ENCODE assay signal across 1 cellular context in the genomic region with DNA sequence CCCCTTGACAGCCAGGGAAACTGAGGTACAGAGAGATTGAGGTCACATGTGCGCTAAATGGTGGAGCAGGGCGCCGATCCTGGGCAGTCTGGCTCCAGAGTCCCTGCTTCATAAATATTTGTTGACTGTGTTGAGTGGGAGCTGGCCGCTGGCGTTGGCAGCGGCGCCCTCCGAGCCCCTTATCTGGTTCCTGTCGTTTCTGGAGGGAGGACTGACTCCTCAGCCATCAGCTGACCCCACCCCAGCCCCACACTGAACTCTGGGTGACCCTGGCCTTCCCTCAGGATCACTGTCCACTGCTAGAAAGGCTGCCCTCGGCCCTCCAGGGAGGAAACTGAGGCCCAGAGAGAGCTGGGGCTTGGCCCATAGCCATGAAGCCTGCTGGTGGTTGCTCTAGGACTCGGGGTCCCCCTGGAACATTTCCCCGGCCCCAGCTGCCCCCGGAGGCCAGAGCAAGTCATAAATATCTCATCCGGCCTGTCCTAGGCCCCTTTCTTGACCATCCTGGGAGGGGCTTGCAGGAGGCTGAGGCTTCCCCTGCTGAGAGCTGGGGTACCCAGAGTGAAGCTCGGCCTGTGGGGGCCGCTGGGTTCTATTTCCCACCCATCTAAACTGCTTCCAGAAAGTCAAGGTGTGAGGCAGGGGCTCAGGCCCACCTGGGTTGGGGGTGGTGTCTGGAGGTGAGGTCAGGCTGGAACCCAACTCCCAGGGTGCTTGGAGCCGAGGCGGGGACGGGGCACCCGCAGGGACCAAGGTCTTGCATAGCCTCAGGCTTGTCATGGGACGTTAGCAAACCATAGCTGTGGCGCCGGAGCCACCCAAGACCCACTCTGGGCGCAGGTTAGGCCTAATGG.
TF ChIP-seq lines count a peak whose summit lies in the region.

No MANE protein-coding gene starts in this region.

TF ChIP-seq in K562, 482 proteins besides CTCF, POLR2A, EP300 and RAD21 (continued from another document and continues in another):
- TF ChIP-seq, protein P1, sequence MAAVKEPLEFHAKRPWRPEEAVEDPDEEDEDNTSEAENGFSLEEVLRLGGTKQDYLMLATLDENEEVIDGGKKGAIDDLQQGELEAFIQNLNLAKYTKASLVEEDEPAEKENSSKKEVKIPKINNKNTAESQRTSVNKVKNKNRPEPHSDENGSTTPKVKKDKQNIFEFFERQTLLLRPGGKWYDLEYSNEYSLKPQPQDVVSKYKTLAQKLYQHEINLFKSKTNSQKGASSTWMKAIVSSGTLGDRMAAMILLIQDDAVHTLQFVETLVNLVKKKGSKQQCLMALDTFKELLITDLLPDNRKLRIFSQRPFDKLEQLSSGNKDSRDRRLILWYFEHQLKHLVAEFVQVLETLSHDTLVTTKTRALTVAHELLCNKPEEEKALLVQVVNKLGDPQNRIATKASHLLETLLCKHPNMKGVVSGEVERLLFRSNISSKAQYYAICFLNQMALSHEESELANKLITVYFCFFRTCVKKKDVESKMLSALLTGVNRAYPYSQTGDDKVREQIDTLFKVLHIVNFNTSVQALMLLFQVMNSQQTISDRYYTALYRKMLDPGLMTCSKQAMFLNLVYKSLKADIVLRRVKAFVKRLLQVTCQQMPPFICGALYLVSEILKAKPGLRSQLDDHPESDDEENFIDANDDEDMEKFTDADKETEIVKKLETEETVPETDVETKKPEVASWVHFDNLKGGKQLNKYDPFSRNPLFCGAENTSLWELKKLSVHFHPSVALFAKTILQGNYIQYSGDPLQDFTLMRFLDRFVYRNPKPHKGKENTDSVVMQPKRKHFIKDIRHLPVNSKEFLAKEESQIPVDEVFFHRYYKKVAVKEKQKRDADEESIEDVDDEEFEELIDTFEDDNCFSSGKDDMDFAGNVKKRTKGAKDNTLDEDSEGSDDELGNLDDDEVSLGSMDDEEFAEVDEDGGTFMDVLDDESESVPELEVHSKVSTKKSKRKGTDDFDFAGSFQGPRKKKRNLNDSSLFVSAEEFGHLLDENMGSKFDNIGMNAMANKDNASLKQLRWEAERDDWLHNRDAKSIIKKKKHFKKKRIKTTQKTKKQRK (IDR thresholded peaks at IDR 0.05; ENCODE audit: borderline replicate concordance, low read depth, low read length), result no peak
- TF ChIP-seq RB1 (IDR thresholded peaks at IDR 0.05; ENCODE audit: low read depth), result no peak
- TF ChIP-seq, protein P2, sequence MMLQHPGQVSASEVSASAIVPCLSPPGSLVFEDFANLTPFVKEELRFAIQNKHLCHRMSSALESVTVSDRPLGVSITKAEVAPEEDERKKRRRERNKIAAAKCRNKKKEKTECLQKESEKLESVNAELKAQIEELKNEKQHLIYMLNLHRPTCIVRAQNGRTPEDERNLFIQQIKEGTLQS (IDR thresholded peaks at IDR 0.05), result no peak
- TF ChIP-seq, protein P2 (CRISPR knock-in tag; conservative IDR thresholded peaks at IDR 0.05), result no peak
- TF ChIP-seq ILK (tag; IDR thresholded peaks at IDR 0.05; ENCODE audit: borderline replicate concordance, low read depth), result no peak
- TF ChIP-seq ZNF551 (CRISPR knock-in tag; IDR thresholded peaks at IDR 0.05), result no peak
- TF ChIP-seq XRCC4 (IDR thresholded peaks at IDR 0.05; ENCODE audit: extremely low read depth, insufficient read depth, insufficient read length), result no peak
- no peak for TF ChIP-seq NFIC (IDR thresholded peaks at IDR 0.05)
- peak; percentile 31; the same call in 1 of the 2 replicates for TF ChIP-seq CC2D1A (IDR thresholded peaks at IDR 0.05)
- TF ChIP-seq TEAD2 (tag; IDR thresholded peaks at IDR 0.05), result no peak; the same call in 1 of the 2 replicates
- TF ChIP-seq, protein P3, sequence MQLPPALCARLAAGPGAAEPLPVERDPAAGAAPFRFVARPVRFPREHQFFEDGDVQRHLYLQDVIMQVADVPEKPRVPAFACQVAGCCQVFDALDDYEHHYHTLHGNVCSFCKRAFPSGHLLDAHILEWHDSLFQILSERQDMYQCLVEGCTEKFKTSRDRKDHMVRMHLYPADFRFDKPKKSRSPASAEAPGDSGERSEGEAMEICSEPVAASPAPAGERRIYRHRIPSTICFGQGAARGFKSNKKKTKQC (CRISPR knock-in tag; IDR thresholded peaks at IDR 0.05), result no peak; the same call in 1 of the 2 replicates
- peak; percentile 4; the same call in 1 of the 2 replicates for TF ChIP-seq HIVEP1 (CRISPR knock-in tag; IDR thresholded peaks at IDR 0.05)
- TF ChIP-seq HDAC8 (tag; IDR thresholded peaks at IDR 0.05), result no peak; the same call in 1 of the 2 replicates
- no peak for TF ChIP-seq SMAD2 (IDR thresholded peaks at IDR 0.05; ENCODE audit: low read depth, low read length)
- no peak for TF ChIP-seq FOXK1 (CRISPR knock-in tag; IDR thresholded peaks at IDR 0.05; ENCODE audit: borderline replicate concordance)
- TF ChIP-seq ZNF121 (CRISPR knock-in tag; conservative IDR thresholded peaks at IDR 0.05), result no peak
- TF ChIP-seq CREB1 (IDR thresholded peaks at IDR 0.05), result peak; percentile 21; the same call in 1 of the 2 replicates
- no peak for TF ChIP-seq CREB1 (CRISPR knock-in tag; IDR thresholded peaks at IDR 0.05)
- TF ChIP-seq NR1H2 (CRISPR knock-in tag; IDR thresholded peaks at IDR 0.05), result no peak
- no peak for TF ChIP-seq ZNF695 (CRISPR knock-in tag; IDR thresholded peaks at IDR 0.05)
- TF ChIP-seq, protein P4, sequence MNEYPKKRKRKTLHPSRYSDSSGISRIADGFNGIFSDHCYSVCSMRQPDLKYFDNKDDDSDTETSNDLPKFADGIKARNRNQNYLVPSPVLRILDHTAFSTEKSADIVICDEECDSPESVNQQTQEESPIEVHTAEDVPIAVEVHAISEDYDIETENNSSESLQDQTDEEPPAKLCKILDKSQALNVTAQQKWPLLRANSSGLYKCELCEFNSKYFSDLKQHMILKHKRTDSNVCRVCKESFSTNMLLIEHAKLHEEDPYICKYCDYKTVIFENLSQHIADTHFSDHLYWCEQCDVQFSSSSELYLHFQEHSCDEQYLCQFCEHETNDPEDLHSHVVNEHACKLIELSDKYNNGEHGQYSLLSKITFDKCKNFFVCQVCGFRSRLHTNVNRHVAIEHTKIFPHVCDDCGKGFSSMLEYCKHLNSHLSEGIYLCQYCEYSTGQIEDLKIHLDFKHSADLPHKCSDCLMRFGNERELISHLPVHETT (CRISPR knock-in tag; conservative IDR thresholded peaks at IDR 0.05 in 1 of 2, IDR thresholded peaks at IDR 0.05 in 1 of 2), result peak in 1 of 2 experiments; percentile 62; a peak in 2 of 4 replicates
- TF ChIP-seq, protein P5, sequence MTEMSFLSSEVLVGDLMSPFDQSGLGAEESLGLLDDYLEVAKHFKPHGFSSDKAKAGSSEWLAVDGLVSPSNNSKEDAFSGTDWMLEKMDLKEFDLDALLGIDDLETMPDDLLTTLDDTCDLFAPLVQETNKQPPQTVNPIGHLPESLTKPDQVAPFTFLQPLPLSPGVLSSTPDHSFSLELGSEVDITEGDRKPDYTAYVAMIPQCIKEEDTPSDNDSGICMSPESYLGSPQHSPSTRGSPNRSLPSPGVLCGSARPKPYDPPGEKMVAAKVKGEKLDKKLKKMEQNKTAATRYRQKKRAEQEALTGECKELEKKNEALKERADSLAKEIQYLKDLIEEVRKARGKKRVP (CRISPR knock-in tag; IDR thresholded peaks at IDR 0.05), result no peak
- no peak for TF ChIP-seq POLR3A (IDR thresholded peaks at IDR 0.05; ENCODE audit: borderline replicate concordance, extremely low read depth, insufficient read depth, insufficient read length)
- no peak for TF ChIP-seq SNRNP70 (optimal IDR thresholded peaks at IDR 0.05; ENCODE audit: low read depth, low read length)
- peak; percentile 51 to 77; a peak in 3 of 4 replicates for TF ChIP-seq MAZ (CRISPR knock-in tag; conservative IDR thresholded peaks at IDR 0.05 in 1 of 2, IDR thresholded peaks at IDR 0.05 in 1 of 2)
- no peak for TF ChIP-seq MCM5 (IDR thresholded peaks at IDR 0.05; ENCODE audit: low read depth)
- TF ChIP-seq HEY1 (CRISPR knock-in tag; IDR thresholded peaks at IDR 0.05; ENCODE audit: borderline replicate concordance), result no peak
- TF ChIP-seq, protein P6, sequence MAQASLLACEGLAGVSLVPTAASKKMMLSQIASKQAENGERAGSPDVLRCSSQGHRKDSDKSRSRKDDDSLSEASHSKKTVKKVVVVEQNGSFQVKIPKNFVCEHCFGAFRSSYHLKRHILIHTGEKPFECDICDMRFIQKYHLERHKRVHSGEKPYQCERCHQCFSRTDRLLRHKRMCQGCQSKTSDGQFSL (CRISPR knock-in tag; IDR thresholded peaks at IDR 0.05), result no peak
- TF ChIP-seq, protein P6 (tag; IDR thresholded peaks at IDR 0.05), result no peak
- no peak for TF ChIP-seq STAT5A (IDR thresholded peaks at IDR 0.05; ENCODE audit: borderline replicate concordance, low read length)
- TF ChIP-seq ZEB2 (IDR thresholded peaks at IDR 0.05), result no peak
- TF ChIP-seq CHD1 (IDR thresholded peaks at IDR 0.05; ENCODE audit: low read length), result no peak
- no peak for TF ChIP-seq GABPB2 (CRISPR knock-in tag; conservative IDR thresholded peaks at IDR 0.05)
- TF ChIP-seq MEF2A (IDR thresholded peaks at IDR 0.05; ENCODE audit: control insufficient read depth, low read depth, low read length), result no peak
- TF ChIP-seq MECOM (CRISPR knock-in tag; IDR thresholded peaks at IDR 0.05), result peak; percentile 60
- no peak for TF ChIP-seq NELFE (IDR thresholded peaks at IDR 0.05; ENCODE audit: insufficient read depth, insufficient read length)
- TF ChIP-seq HLTF (IDR thresholded peaks at IDR 0.05), result no peak
- no peak for TF ChIP-seq SIX5 (IDR thresholded peaks at IDR 0.05; ENCODE audit: borderline replicate concordance in 1 of 2, insufficient read depth in 1 of 2, low read depth in 1 of 2, low read length in 2 of 2)
- TF ChIP-seq TCFL5 (CRISPR knock-in tag; conservative IDR thresholded peaks at IDR 0.05), result 0 out of 2 replicates have a peak, but pooled peaks have one; percentile 5
- peak in 1 of 2 experiments; percentile 50; a peak in 2 of 4 replicates for TF ChIP-seq FOXA3 (CRISPR knock-in tag; conservative IDR thresholded peaks at IDR 0.05 in 1 of 2, IDR thresholded peaks at IDR 0.05 in 1 of 2)
- TF ChIP-seq ZSCAN29 (IDR thresholded peaks at IDR 0.05), result no peak
- TF ChIP-seq ZNF668 (CRISPR knock-in tag; IDR thresholded peaks at IDR 0.05), result no peak; the same call in 1 of the 2 replicates
- no peak for TF ChIP-seq ZNF79 (CRISPR knock-in tag; IDR thresholded peaks at IDR 0.05; ENCODE audit: low read depth)
- no peak for TF ChIP-seq MEF2D (tag; conservative IDR thresholded peaks at IDR 0.05; ENCODE audit: low read depth)
- no peak for TF ChIP-seq PHF20 (IDR thresholded peaks at IDR 0.05; ENCODE audit: partially characterized antibody)
- peak; percentile 57; the same call in 1 of the 2 replicates for TF ChIP-seq RAD51 (IDR thresholded peaks at IDR 0.05; ENCODE audit: borderline replicate concordance, low read depth)
- peak in 1 of 3 experiments; percentile 36 for TF ChIP-seq YY1 (IDR thresholded peaks at IDR 0.05; ENCODE audit: borderline replicate concordance in 1 of 3, control insufficient read depth in 1 of 3, extremely low read depth in 1 of 3, insufficient read depth in 3 of 3, insufficient read length in 1 of 3, insufficient replicate concordance in 2 of 3, low read depth in 1 of 3, low read length in 2 of 3)
- TF ChIP-seq ZNF165 (CRISPR knock-in tag; IDR thresholded peaks at IDR 0.05; ENCODE audit: borderline replicate concordance), result no peak; the same call in 1 of the 2 replicates
- TF ChIP-seq ZNF707 (CRISPR knock-in tag; conservative IDR thresholded peaks at IDR 0.05), result 0 out of 2 replicates have a peak, but pooled peaks have one; percentile 4
- no peak for TF ChIP-seq ZNF146 (CRISPR knock-in tag; IDR thresholded peaks at IDR 0.05; ENCODE audit: unreplicated experiment)
- TF ChIP-seq POLR2H (tag; IDR thresholded peaks at IDR 0.05; ENCODE audit: low read depth), result no peak
- TF ChIP-seq CBX5 (IDR thresholded peaks at IDR 0.05; ENCODE audit: borderline replicate concordance, low read depth), result no peak
- no peak for TF ChIP-seq BCL6 (CRISPR knock-in tag; IDR thresholded peaks at IDR 0.05)
- TF ChIP-seq NCOA1 (IDR thresholded peaks at IDR 0.05; ENCODE audit: low read depth), result peak; percentile 42; the same call in 1 of the 2 replicates
- no peak for TF ChIP-seq NFYB (IDR thresholded peaks at IDR 0.05; ENCODE audit: extremely low read depth, insufficient read length)
- TF ChIP-seq ZNF76 (CRISPR knock-in tag; IDR thresholded peaks at IDR 0.05; ENCODE audit: borderline replicate concordance), result no peak
- no peak for TF ChIP-seq SRSF3 (IDR thresholded peaks at IDR 0.05; ENCODE audit: insufficient read depth, low read length)
- peak; percentile 91 for TF ChIP-seq BCOR (IDR thresholded peaks at IDR 0.05)
- TF ChIP-seq MAFF (IDR thresholded peaks at IDR 0.05; ENCODE audit: low read length), result no peak
- no peak for TF ChIP-seq PHF21A (IDR thresholded peaks at IDR 0.05; ENCODE audit: borderline replicate concordance, low read depth)
- no peak for TF ChIP-seq CHD2 (IDR thresholded peaks at IDR 0.05; ENCODE audit: low read depth, low read length)
- TF ChIP-seq, protein P7, sequence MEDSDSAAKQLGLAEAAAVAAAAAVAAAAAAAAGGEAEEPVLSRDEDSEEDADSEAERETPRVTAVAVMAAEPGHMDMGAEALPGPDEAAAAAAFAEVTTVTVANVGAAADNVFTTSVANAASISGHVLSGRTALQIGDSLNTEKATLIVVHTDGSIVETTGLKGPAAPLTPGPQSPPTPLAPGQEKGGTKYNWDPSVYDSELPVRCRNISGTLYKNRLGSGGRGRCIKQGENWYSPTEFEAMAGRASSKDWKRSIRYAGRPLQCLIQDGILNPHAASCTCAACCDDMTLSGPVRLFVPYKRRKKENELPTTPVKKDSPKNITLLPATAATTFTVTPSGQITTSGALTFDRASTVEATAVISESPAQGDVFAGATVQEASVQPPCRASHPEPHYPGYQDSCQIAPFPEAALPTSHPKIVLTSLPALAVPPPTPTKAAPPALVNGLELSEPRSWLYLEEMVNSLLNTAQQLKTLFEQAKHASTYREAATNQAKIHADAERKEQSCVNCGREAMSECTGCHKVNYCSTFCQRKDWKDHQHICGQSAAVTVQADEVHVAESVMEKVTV (CRISPR knock-in tag; IDR thresholded peaks at IDR 0.05), result no peak
- TF ChIP-seq, protein P8, sequence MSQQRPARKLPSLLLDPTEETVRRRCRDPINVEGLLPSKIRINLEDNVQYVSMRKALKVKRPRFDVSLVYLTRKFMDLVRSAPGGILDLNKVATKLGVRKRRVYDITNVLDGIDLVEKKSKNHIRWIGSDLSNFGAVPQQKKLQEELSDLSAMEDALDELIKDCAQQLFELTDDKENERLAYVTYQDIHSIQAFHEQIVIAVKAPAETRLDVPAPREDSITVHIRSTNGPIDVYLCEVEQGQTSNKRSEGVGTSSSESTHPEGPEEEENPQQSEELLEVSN (IDR thresholded peaks at IDR 0.05; ENCODE audit: borderline replicate concordance in 1 of 2, extremely low read depth in 1 of 2, insufficient read depth in 1 of 2, insufficient read length in 1 of 2, low read depth in 1 of 2, low read length in 1 of 2, poor library complexity in 1 of 2, severe bottlenecking in 1 of 2), result peak; percentile 17 to 19
- TF ChIP-seq ADNP (tag; IDR thresholded peaks at IDR 0.05), result no peak
- TF ChIP-seq SREBF1 (IDR thresholded peaks at IDR 0.05; ENCODE audit: borderline replicate concordance, low read depth, low read length), result no peak
- TF ChIP-seq ZSCAN32 (CRISPR knock-in tag; IDR thresholded peaks at IDR 0.05), result no peak
